Comparison of ENCODE assay signal across 26 cellular contexts in the genomic region with DNA sequence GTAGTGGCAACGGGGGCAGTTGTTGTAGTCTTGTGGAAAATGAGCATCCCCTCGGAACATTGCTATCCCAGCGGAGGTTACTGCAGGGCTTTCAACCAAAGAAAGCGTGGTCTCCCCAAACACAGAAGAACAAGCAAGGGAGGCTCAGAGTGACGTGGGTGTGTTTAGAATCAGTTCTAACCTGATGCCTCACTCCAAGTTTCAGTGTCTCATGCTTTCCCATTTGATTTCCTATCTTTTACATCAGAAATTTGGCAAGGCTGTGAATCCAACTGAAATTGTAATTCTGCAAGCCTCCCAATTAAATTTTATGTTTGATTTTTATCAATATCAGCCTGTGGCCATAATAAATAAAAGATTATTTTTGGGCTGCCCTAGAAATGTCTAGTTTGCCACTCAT.
"Had no signal": no experiment of that assay in that cellular context is flagged by ENCODE, and none has a peak within 500 bp of the region (broad histone marks: within the 10 kb centered on the region; RNA-seq: fewer than 3 reads in every experiment).

No MANE protein-coding gene starts in this region.

- H3K9me3 Mint-ChIP-seq: activated naive CD4-positive, alpha-beta T cell treated with anti-CD3 and anti-CD28 coated beads, Interleukin-2, amount 50 U/mL, for 24 hours; activated T-helper 1 cell treated with anti-CD3 and anti-CD28 coated beads, Interleukin-12 subunit alpha, Interleukin-12 subunit beta, Interleukin-2, Interleukin-4 antibody, amounts not matched to agents 30 ng/mL and 10 ng/mL and 1 ng/mL, durations not matched to agents 14 hours and 24 hours and 36 hours; dendritic cell treated with granulocyte-macrophage colony-stimulating factor and Interleukin-4, amounts not matched to agents 40 ng/mL and 50 ng/mL, for 4 days; type B pancreatic cell had no signal

- H3K27me3 Mint-ChIP-seq: dendritic cell treated with granulocyte-macrophage colony-stimulating factor and Interleukin-4, amounts not matched to agents 40 ng/mL and 50 ng/mL, for 4 days; type B pancreatic cell had no signal

- FAIRE-seq: frontal cortex had no signal

- ATAC-seq: activated CD8-positive, alpha-beta T cell treated with anti-CD3 and anti-CD28 coated beads, Interleukin-2, amount 10 ng/mL, durations not matched to agents 7 days and 5 days; body of pancreas; left ventricle myocardium superior had no signal

- H3K36me3 Mint-ChIP-seq: activated naive CD4-positive, alpha-beta T cell treated with anti-CD3 and anti-CD28 coated beads, Interleukin-2, amount 50 U/mL, for 24 hours; natural killer cell treated with Interleukin-12 subunit alpha and Interleukin-12 subunit beta and Interleukin-15 and Interleukin-18, amount 100 ng/mL, for 72 hours; type B pancreatic cell had no signal

- H3K27ac ChIP-seq: body of pancreas, neutrophil, ovary, prostate gland, thoracic aorta, VCaP had no signal

- H3K9me3 ChIP-seq: body of pancreas, neutrophil, ovary, prostate gland, thoracic aorta had no signal

- H3K4me3 ChIP-seq: body of pancreas, ovary, prostate gland, thoracic aorta had no signal

- H3K4me1 ChIP-seq: body of pancreas, prostate gland had no signal

- H3K36me3 ChIP-seq: neutrophil, ovary, prostate gland, thoracic aorta had no signal

- H3K27ac Mint-ChIP-seq: activated CD8-positive, alpha-beta T cell treated with anti-CD3 and anti-CD28 coated beads, Interleukin-2, amount 10 ng/mL, durations not matched to agents 7 days and 5 days; activated naive CD4-positive, alpha-beta T cell treated with anti-CD3 and anti-CD28 coated beads, Interleukin-2, amount 50 U/mL, for 24 hours; activated T-helper 1 cell treated with anti-CD3 and anti-CD28 coated beads, Interleukin-12 subunit alpha, Interleukin-12 subunit beta, Interleukin-2, Interleukin-4 antibody, amounts not matched to agents 30 ng/mL and 10 ng/mL and 1 ng/mL, durations not matched to agents 14 hours and 24 hours and 36 hours; dendritic cell treated with granulocyte-macrophage colony-stimulating factor and Interleukin-4, amounts not matched to agents 40 ng/mL and 50 ng/mL, for 4 days; natural killer cell treated with Interleukin-12 subunit alpha and Interleukin-12 subunit beta and Interleukin-15 and Interleukin-18, amount 100 ng/mL, for 72 hours; type B pancreatic cell had no signal

- DNase-seq: activated CD4-positive, alpha-beta T cell treated with anti-CD3 and anti-CD28 coated beads, Interleukin-2, amount 50 U/mL, for 1 hour; activated CD4-positive, CD25-positive, alpha-beta regulatory T cell treated with anti-CD3 and anti-CD28 coated beads, Interleukin-2, amount 50 U/mL, for 72 hours; activated CD8-positive, alpha-beta T cell treated with anti-CD3 and anti-CD28 coated beads, Interleukin-2, amount 10 ng/mL, durations not matched to agents 7 days and 5 days; activated gamma-delta T cell treated with Interleukin-2 at 50 U/mL for 16 hours; anterior cingulate cortex; body of pancreas; effector CD8-positive, alpha-beta T cell; erythroblast; hypothalamus; left ventricle myocardium superior; mammary epithelial cell; midbrain; ovary; stimulated activated CD4-positive, alpha-beta T cell treated with anti-CD3 and anti-CD28 coated beads, Interleukin-2, amount 100 ng/mL, for 48 hours; stimulated activated CD8-positive, alpha-beta memory T cell treated with anti-CD3 and anti-CD28 coated beads, Interleukin-4, amount 100 ng/mL, for 48 hours; stimulated activated naive CD4-positive, alpha-beta T cell had no signal

- H3K4me3 Mint-ChIP-seq: activated CD8-positive, alpha-beta T cell treated with anti-CD3 and anti-CD28 coated beads, Interleukin-2, amount 10 ng/mL, durations not matched to agents 7 days and 5 days; activated naive CD4-positive, alpha-beta T cell treated with anti-CD3 and anti-CD28 coated beads, Interleukin-2, amount 50 U/mL, for 24 hours; activated T-helper 1 cell treated with anti-CD3 and anti-CD28 coated beads, Interleukin-12 subunit alpha, Interleukin-12 subunit beta, Interleukin-2, Interleukin-4 antibody, amounts not matched to agents 30 ng/mL and 10 ng/mL and 1 ng/mL, durations not matched to agents 14 hours and 24 hours and 36 hours; dendritic cell treated with granulocyte-macrophage colony-stimulating factor and Interleukin-4, amounts not matched to agents 40 ng/mL and 50 ng/mL, for 4 days; natural killer cell treated with Interleukin-12 subunit alpha and Interleukin-12 subunit beta and Interleukin-15 and Interleukin-18, amount 100 ng/mL, for 72 hours; type B pancreatic cell had no signal

- H3K27me3 ChIP-seq: body of pancreas, neutrophil, ovary had no signal

- H3K4me1 Mint-ChIP-seq: activated naive CD4-positive, alpha-beta T cell treated with anti-CD3 and anti-CD28 coated beads, Interleukin-2, amount 50 U/mL, for 24 hours had no signal
